In the genomic region with DNA sequence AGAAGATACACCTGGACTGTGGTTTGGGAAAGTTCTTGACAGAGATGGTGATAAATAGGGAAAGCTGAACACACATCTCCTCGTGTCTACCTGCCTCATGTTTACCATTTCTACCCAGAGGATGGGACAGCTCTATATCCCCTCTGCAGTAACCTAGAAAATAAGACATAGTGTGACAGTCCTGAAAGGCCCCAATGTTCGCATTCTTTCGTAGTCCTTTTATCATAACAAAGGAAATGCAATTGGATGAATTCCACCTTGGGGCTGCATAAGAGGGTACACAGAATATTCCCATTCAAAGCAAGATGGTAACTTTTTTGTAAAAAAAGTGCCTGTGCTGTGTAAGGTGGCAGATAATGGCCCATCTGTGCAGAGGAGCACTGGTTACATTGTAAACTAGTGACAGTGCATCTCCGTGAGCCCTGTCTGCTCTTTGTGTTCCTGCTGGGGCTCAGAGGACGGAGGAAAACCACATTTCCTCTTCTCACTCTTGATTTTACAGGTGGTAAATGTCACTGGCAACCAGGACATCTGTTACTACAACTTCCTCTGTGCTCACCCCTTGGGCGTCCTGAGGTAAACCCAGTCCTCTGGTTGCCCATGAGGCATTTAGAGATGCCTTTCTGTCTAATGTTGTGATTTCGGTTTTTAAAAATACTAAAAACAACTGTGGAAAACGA, we compare ENCODE assay signal across 9 cellular contexts.
A peak's percentile ranks its signal among the peaks of the same experiment; 100 is the strongest.
DNase-seq lines count a peak whose midpoint lies in the region; ATAC-seq and TF ChIP-seq lines count a peak whose summit lies in the region.
"Had no signal": no experiment of that assay in that cellular context is flagged by ENCODE, and none has a peak within 500 bp of the region (broad histone marks: within the 10 kb centered on the region; RNA-seq: fewer than 3 reads in every experiment).

No MANE protein-coding gene starts in this region.

- H3K14ac ChIP-seq in trophoblast cell (ENCODE audit: low read length): no peak overlapping the region

- no peak overlapping the region for H3K18ac ChIP-seq in trophoblast cell (ENCODE audit: low read length)

- H3K4me3 Mint-ChIP-seq in T-cell (peak overlapping the region in 1 of 3 donors; percentile 46), memory B cell (peak overlapping the region; percentile 12)

- H4K12ac ChIP-seq in trophoblast cell (ENCODE audit: low read depth, low read length): no peak overlapping the region

- H2BK12ac ChIP-seq in trophoblast cell (ENCODE audit: low read length): no peak overlapping the region

- H3K9me3 Mint-ChIP-seq in T-cell: no peaks in the 10 kb centered on the region
- no peaks in the 10 kb centered on the region for H3K9me3 Mint-ChIP-seq in memory B cell

- H2AK5ac ChIP-seq in trophoblast cell (ENCODE audit: low read length): no peak overlapping the region

- no peak overlapping the region for H4K8ac ChIP-seq in trophoblast cell (ENCODE audit: low read depth, low read length)

- H3K4me2 ChIP-seq in trophoblast cell (ENCODE audit: low read length): no peak overlapping the region

- H3K79me1 ChIP-seq in trophoblast cell (ENCODE audit: low read length): no peaks in the 10 kb centered on the region

- H2BK5ac ChIP-seq in trophoblast cell (ENCODE audit: low read depth, low read length, poor library complexity): no peak overlapping the region

- CTCF ChIA-PET in T-cell (lab: Charles Lee): interaction anchor here (0.6 to 0.8 kb wide), 2 partner anchors 117 to 138 kb away, joined by 3 read pairs; no protein-coding TSS in a partner anchor

- no peaks in the 10 kb centered on the region for H3K36me3 ChIP-seq in SJCRH30
- no peaks in the 10 kb centered on the region for H3K36me3 ChIP-seq in trophoblast cell (ENCODE audit: control insufficient read depth in 1 of 2, insufficient read depth in 2 of 2, low read length in 2 of 2)
- no peaks in the 10 kb centered on the region for H3K36me3 ChIP-seq in adrenal gland (replicated peaks in 1 of 2)

- no CpG with 5 or more reads among the region's 8 CpGs for WGBS in trophoblast cell (ENCODE audit: extremely low coverage, insufficient coverage, insufficient read length)
- 49 to 56% (median 51%) methylated on average over 8 of the region's 8 CpGs for WGBS in adrenal gland, 4 donors

- ATAC-seq in GM19035 (IDR thresholded peaks at IDR 0.05; ENCODE audit: unreplicated experiment) (peak; percentile 99), HG02981 (IDR thresholded peaks at IDR 0.05; ENCODE audit: unreplicated experiment) (peak; percentile 98), T-cell (replicated peaks in 1 of 4) (peak; percentile 86 to 97 (median 93)), memory B cell (ENCODE audit: low read depth) (peak; percentile 99)
- ATAC-seq: Panc1 had no signal

- H3K9me3 ChIP-seq in SJCRH30 (replicated peaks): no peaks in the 10 kb centered on the region
- no peaks in the 10 kb centered on the region for H3K9me3 ChIP-seq in trophoblast cell (ENCODE audit: insufficient read depth, low read depth, low read length)
- no peaks in the 10 kb centered on the region for H3K9me3 ChIP-seq in adrenal gland (replicated peaks in 1 of 3)

- peaks cover 27 to 31% (median 30%) of the 10 kb centered on the region in 3 donors for H3K4me1 Mint-ChIP-seq in T-cell
- peaks cover 11% of the 10 kb centered on the region for H3K4me1 Mint-ChIP-seq in memory B cell

- no peak overlapping the region for H3K9ac ChIP-seq in trophoblast cell (ENCODE audit: low read length)

- H3K27me3 Mint-ChIP-seq in T-cell (no peaks in the 10 kb centered on the region), memory B cell (no peaks in the 10 kb centered on the region)

- H3K27ac ChIP-seq in SJCRH30 (no peak overlapping the region), trophoblast cell (ENCODE audit: low read depth, low read length) (no peak overlapping the region), adrenal gland (no peak overlapping the region)

- H3K4ac ChIP-seq in trophoblast cell (ENCODE audit: low read depth, low read length): no peak overlapping the region

- H3K27me3 ChIP-seq in SJCRH30: no peaks in the 10 kb centered on the region
- no peaks in the 10 kb centered on the region for H3K27me3 ChIP-seq in trophoblast cell (ENCODE audit: insufficient read depth, low read length)
- no peaks in the 10 kb centered on the region for H3K27me3 ChIP-seq in adrenal gland

- DNase-seq in T-cell: peak in 32 of 34 experiments; percentile 4 to 59 (median 26)
- DNase-seq in memory B cell (ENCODE audit: low spot score in 2 of 2): peak in 1 of 2 donors; percentile 56
- DNase-seq in SJCRH30: no peak
- no peak for DNase-seq in trophoblast cell
- DNase-seq in adrenal gland: no peak
- no peak for DNase-seq in LoVo (ENCODE audit: low spot score)

- H3K27ac Mint-ChIP-seq in T-cell: peak overlapping the region; percentile 70 to 72
- peak overlapping the region; percentile 47 for H3K27ac Mint-ChIP-seq in memory B cell

- H3K79me2 ChIP-seq in trophoblast cell (ENCODE audit: control insufficient read depth, insufficient read depth, low read length, poor library complexity): no peaks in the 10 kb centered on the region

- no peak overlapping the region for H2BK120ac ChIP-seq in trophoblast cell (ENCODE audit: insufficient read depth, low read length, poor library complexity)

- H2AFZ ChIP-seq in trophoblast cell (ENCODE audit: insufficient read depth, low read length, poor library complexity): no peak overlapping the region

- H3K4me3 ChIP-seq in SJCRH30 (no peak overlapping the region), trophoblast cell (ENCODE audit: low read depth, low read length) (no peak overlapping the region), adrenal gland (no peak overlapping the region)

- POLR2A ChIA-PET in T-cell (lab: Charles Lee): no interaction called here

- no peak overlapping the region for H3K23ac ChIP-seq in trophoblast cell (ENCODE audit: low read length)

- TF ChIP-seq CTCF in adrenal gland (IDR thresholded peaks at IDR 0.05): no peak

- no peak for TF ChIP-seq POLR2A in adrenal gland (IDR thresholded peaks at IDR 0.05)

- H3K4me1 ChIP-seq in SJCRH30 (0 out of 2 replicates have a peak, but pooled peaks cover 6% of the 10 kb centered on the region), trophoblast cell (ENCODE audit: control insufficient read depth in 1 of 2, insufficient read depth in 2 of 2, low read length in 2 of 2) (no peaks in the 10 kb centered on the region), adrenal gland (replicated peaks in 1 of 2) (no peaks in the 10 kb centered on the region)

- intact Hi-C loops in adrenal gland (cut with DNase I): no loop called here

- H3K36me3 Mint-ChIP-seq in T-cell (peaks cover 70% of the 10 kb centered on the region), memory B cell (peaks cover 22% of the 10 kb centered on the region)

- no peak overlapping the region for H4K91ac ChIP-seq in trophoblast cell (ENCODE audit: low read depth, low read length)

Comparison
In these comparisons a context has a peak if more than half of its experiments do, and no peak if none do; other contexts are left out.
1. DNase-seq: peak in T-cell (32 of 34); none in SJCRH30 (0 of 2), trophoblast cell (0 of 2), adrenal gland (0 of 7) and LoVo (single experiment).
2. Peak in every context shown above with its lines, with median percentiles within 50 percentile points of each other: ATAC-seq.